8 cellular contexts compared by ENCODE assay signal in the genomic region with DNA sequence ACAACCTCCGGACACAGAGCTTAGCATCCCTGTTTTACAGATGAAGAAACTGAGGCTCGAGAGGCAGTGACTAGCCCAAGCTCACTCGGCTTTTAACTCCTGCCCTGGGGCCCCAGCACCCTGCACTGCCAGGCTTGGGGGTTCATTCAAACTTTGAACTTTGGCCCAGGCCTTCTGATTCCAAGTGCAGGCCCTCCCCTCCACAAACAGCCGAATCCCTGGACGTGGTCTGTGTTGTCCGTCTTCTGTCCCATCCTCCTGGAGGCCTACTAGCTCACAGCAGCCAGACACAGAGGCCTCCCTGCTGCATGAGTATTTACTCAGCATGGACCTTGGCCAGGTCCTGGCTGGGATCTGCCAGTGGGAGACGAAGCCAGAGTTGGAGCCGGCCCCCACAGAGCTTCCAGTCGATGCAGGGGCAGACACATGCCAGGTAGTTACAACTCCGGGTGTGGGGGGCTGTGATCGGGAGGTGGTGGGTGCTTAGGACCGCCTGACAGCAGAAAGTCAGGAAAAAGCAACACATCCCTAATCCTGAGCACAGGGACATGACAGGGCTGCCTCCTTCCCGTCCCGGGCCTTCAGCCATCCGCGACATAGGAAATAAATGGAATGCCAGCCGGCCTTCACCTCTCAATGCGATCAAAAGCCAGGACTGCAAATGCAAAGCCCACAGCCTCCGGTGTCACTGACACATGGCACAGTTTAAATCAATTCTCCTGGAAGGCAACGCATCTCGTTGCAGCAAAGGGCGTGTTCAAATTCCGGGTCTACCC. TPM values are rescaled to one million over a fixed set of nuclear protein-coding genes. Genes with fewer than 3 reads are reported as not detected.
DNase-seq lines count a peak whose midpoint lies in the region; ATAC-seq lines count a peak whose summit lies in the region.

No MANE protein-coding gene starts in this region.

- DNase-seq in GM03348 (ENCODE audit: low spot score) (peak; percentile 84), Right ventricle myocardium superior (peak; percentile 75), DMS79 treated with DMSO at 0.1 percent for 48 hours (lab: John Stamatoyannopoulos, UW) (no peak), SHP77 treated with DMSO at 0.1 percent for 48 hours (lab: John Stamatoyannopoulos, UW) (no peak), putamen (ENCODE audit: low spot score) (no peak)
- DNase-seq in activated T-helper 1 cell treated with anti-CD3 and anti-CD28 coated beads, Interleukin-12 subunit alpha, Interleukin-12 subunit beta, Interleukin-2, Interleukin-4 antibody, amounts not matched to agents 30 ng/mL and 10 ng/mL and 1 ng/mL, durations not matched to agents 14 hours and 24 hours and 36 hours (ENCODE audit: low spot score) = no peak

- peaks cover 94% of the 10 kb centered on the region for H3K4me1 Mint-ChIP-seq in activated T-helper 1 cell treated with anti-CD3 and anti-CD28 coated beads, Interleukin-12 subunit alpha, Interleukin-12 subunit beta, Interleukin-2, Interleukin-4 antibody, amounts not matched to agents 30 ng/mL and 10 ng/mL and 1 ng/mL, durations not matched to agents 14 hours and 24 hours and 36 hours (ENCODE audit: low read depth)

- peaks cover 2% of the 10 kb centered on the region for H3K27me3 Mint-ChIP-seq in activated T-helper 1 cell treated with anti-CD3 and anti-CD28 coated beads, Interleukin-12 subunit alpha, Interleukin-12 subunit beta, Interleukin-2, Interleukin-4 antibody, amounts not matched to agents 30 ng/mL and 10 ng/mL and 1 ng/mL, durations not matched to agents 14 hours and 24 hours and 36 hours (ENCODE audit: insufficient read depth)

- H3K27me3 ChIP-seq in rectal smooth muscle tissue (ENCODE audit: control insufficient read depth, insufficient read depth, low read length) = no peaks in the 10 kb centered on the region

- no peaks in the 10 kb centered on the region for H3K9me3 Mint-ChIP-seq in activated T-helper 1 cell treated with anti-CD3 and anti-CD28 coated beads, Interleukin-12 subunit alpha, Interleukin-12 subunit beta, Interleukin-2, Interleukin-4 antibody, amounts not matched to agents 30 ng/mL and 10 ng/mL and 1 ng/mL, durations not matched to agents 14 hours and 24 hours and 36 hours

- H3K9ac ChIP-seq in rectal smooth muscle tissue (ENCODE audit: low read length) = no peak overlapping the region

- ATAC-seq in Right ventricle myocardium superior (ENCODE audit: poor library complexity) = peak; percentile 54
- no peak for ATAC-seq in HG02623 (IDR thresholded peaks at IDR 0.05; ENCODE audit: unreplicated experiment)

- H3K36me3 ChIP-seq in rectal smooth muscle tissue (ENCODE audit: control insufficient read depth, insufficient read depth, low read length) = no peaks in the 10 kb centered on the region

- H3K4me3 ChIP-seq in rectal smooth muscle tissue (ENCODE audit: low read length) = peak overlapping the region; percentile 52

- H3K36me3 Mint-ChIP-seq in activated T-helper 1 cell treated with anti-CD3 and anti-CD28 coated beads, Interleukin-12 subunit alpha, Interleukin-12 subunit beta, Interleukin-2, Interleukin-4 antibody, amounts not matched to agents 30 ng/mL and 10 ng/mL and 1 ng/mL, durations not matched to agents 14 hours and 24 hours and 36 hours (ENCODE audit: low read depth) = peaks cover 15% of the 10 kb centered on the region

- H3K4me1 ChIP-seq in rectal smooth muscle tissue (ENCODE audit: control insufficient read depth, insufficient read depth, low read length) = peaks cover 66% of the 10 kb centered on the region

- intact Hi-C loops in activated T-helper 1 cell treated with anti-CD3 and anti-CD28 coated beads, Interleukin-12 subunit alpha, Interleukin-12 subunit beta, Interleukin-2, Interleukin-4 antibody, amounts not matched to agents 30 ng/mL and 10 ng/mL and 1 ng/mL, durations not matched to agents 14 hours and 24 hours and 36 hours (cut with micrococcal nuclease) = no loop called here
- intact Hi-C loops in Right ventricle myocardium superior (cut with DNase I) = no loop called here

- peak overlapping the region; percentile 89 for H3K4me3 Mint-ChIP-seq in activated T-helper 1 cell treated with anti-CD3 and anti-CD28 coated beads, Interleukin-12 subunit alpha, Interleukin-12 subunit beta, Interleukin-2, Interleukin-4 antibody, amounts not matched to agents 30 ng/mL and 10 ng/mL and 1 ng/mL, durations not matched to agents 14 hours and 24 hours and 36 hours

- peak overlapping the region; percentile 98 for H3K27ac ChIP-seq in rectal smooth muscle tissue (ENCODE audit: low read depth, low read length)

- H3K27ac Mint-ChIP-seq in activated T-helper 1 cell treated with anti-CD3 and anti-CD28 coated beads, Interleukin-12 subunit alpha, Interleukin-12 subunit beta, Interleukin-2, Interleukin-4 antibody, amounts not matched to agents 30 ng/mL and 10 ng/mL and 1 ng/mL, durations not matched to agents 14 hours and 24 hours and 36 hours = peak overlapping the region; percentile 99

RNA-seq across cellular contexts. Expression of a gene that starts 7.4 kb away (rescaled TPM):
- 31.8 and 32.6 TPM in 2 replicates for total RNA-seq in activated T-helper 1 cell treated with anti-CD3 and anti-CD28 coated beads, Interleukin-12 subunit alpha, Interleukin-12 subunit beta, Interleukin-2, Interleukin-4 antibody, amounts not matched to agents 30 ng/mL and 10 ng/mL and 1 ng/mL, durations not matched to agents 14 hours and 24 hours and 36 hours
- total RNA-seq in Right ventricle myocardium superior = 4.4 TPM

RNA-seq across cellular contexts. Expression of a gene that starts 46.7 kb away (rescaled TPM):
- 3.9 and 4.4 TPM in 2 replicates for total RNA-seq in activated T-helper 1 cell treated with anti-CD3 and anti-CD28 coated beads, Interleukin-12 subunit alpha, Interleukin-12 subunit beta, Interleukin-2, Interleukin-4 antibody, amounts not matched to agents 30 ng/mL and 10 ng/mL and 1 ng/mL, durations not matched to agents 14 hours and 24 hours and 36 hours
- 29.3 TPM for total RNA-seq in Right ventricle myocardium superior

Comparison
In these comparisons a context has a peak if more than half of its experiments do, and no peak if none do; other contexts are left out.
1. DNase-seq: peak in GM03348 (single experiment) and Right ventricle myocardium superior (single experiment); none in activated T-helper 1 cell treated with anti-CD3 and anti-CD28 coated beads, Interleukin-12 subunit alpha, Interleukin-12 subunit beta, Interleukin-2, Interleukin-4 antibody, amounts not matched to agents 30 ng/mL and 10 ng/mL and 1 ng/mL, durations not matched to agents 14 hours and 24 hours and 36 hours (single experiment), DMS79 treated with DMSO at 0.1 percent for 48 hours (single experiment), SHP77 treated with DMSO at 0.1 percent for 48 hours (single experiment) and putamen (single experiment).